In genomic region chr10:96830511-96831199, GRCh38 we compare ENCODE assay signal across 8 cellular contexts. TPM values are rescaled to one million over a fixed set of nuclear protein-coding genes. Genes with fewer than 3 reads are reported as not detected.
A peak's percentile ranks its signal among the peaks of the same experiment; 100 is the strongest.
DNase-seq lines count a peak whose midpoint lies in the region; ATAC-seq and TF ChIP-seq lines count a peak whose summit lies in the region.

No MANE protein-coding gene starts in this region.

- peak overlapping the region; percentile 87 for H3K9ac ChIP-seq in adipocyte (ENCODE audit: low read length)

- peaks cover 22% of the 10 kb centered on the region for H3K4me1 ChIP-seq in adipocyte (ENCODE audit: control insufficient read depth, insufficient read depth, low read length)

- peaks cover 38 to 44% of the 10 kb centered on the region in 2 donors for H3K4me1 Mint-ChIP-seq in immature natural killer cell

- H3K9me3 Mint-ChIP-seq in immature natural killer cell, result no peaks in the 10 kb centered on the region

- no peaks in the 10 kb centered on the region for H3K36me3 Mint-ChIP-seq in immature natural killer cell

- H3K4me3 Mint-ChIP-seq in immature natural killer cell, result peak overlapping the region; percentile 76 to 81 (median 77)

- H3K9me3 ChIP-seq in adipocyte (ENCODE audit: control insufficient read depth, low read length), result no peaks in the 10 kb centered on the region

- H3K27ac Mint-ChIP-seq in immature natural killer cell, result peak overlapping the region; percentile 86 to 97 (median 88)

- H3K36me3 ChIP-seq in adipocyte (ENCODE audit: control insufficient read depth, insufficient read depth, low read length, severe bottlenecking), result no peaks in the 10 kb centered on the region

- no peak for ATAC-seq in HG02678 (IDR thresholded peaks at IDR 0.05; ENCODE audit: unreplicated experiment)
- no peak for ATAC-seq in esophagus mucosa

- H3K27me3 ChIP-seq in adipocyte (replicated peaks; ENCODE audit: control insufficient read depth, insufficient read depth, low read length), result no peaks in the 10 kb centered on the region

- peak; percentile 31 for DNase-seq in GM03348 (ENCODE audit: low spot score)
- peak; percentile 72 for DNase-seq in T follicular helper cell (ENCODE audit: low read depth)
- peak; percentile 90 for DNase-seq in adipocyte (ENCODE audit: low read depth)
- DNase-seq in immature natural killer cell, result peak; percentile 75 to 77 (median 77)
- peak; percentile 54 to 58 for DNase-seq in stimulated activated CD4-positive, alpha-beta T cell treated with anti-CD3 and anti-CD28 coated beads, Interleukin-15, amount 100 ng/mL, for 1 hour (ENCODE audit: low read depth in 1 of 2, low spot score in 1 of 2)

- peak; percentile 81 for TF ChIP-seq CTCF in LNCAP (IDR thresholded peaks at IDR 0.05)

- peaks cover 14 to 16% (median 15%) of the 10 kb centered on the region in 3 donors for H3K27me3 Mint-ChIP-seq in immature natural killer cell (ENCODE audit: low read depth in 3 of 3)

- no peak overlapping the region for H3K4me3 ChIP-seq in adipocyte (ENCODE audit: low read length)

RNA-seq across cellular contexts. Expression of gene LCOR, which starts 1.4 kb away (rescaled TPM):
- 10 to 100 TPM; 14.1 to 35.1 (median 27.0) TPM for polyA plus RNA-seq in immature natural killer cell
- total RNA-seq in esophagus mucosa, result 26.8 TPM

Comparison
In these comparisons a context has a peak if more than half of its experiments do, and no peak if none do; other contexts are left out.
1. DNase-seq: peak in every context shown above with its lines; median percentile 90 in adipocyte; 77 in immature natural killer cell; 72 in T follicular helper cell; 56 in stimulated activated CD4-positive, alpha-beta T cell treated with anti-CD3 and anti-CD28 coated beads, Interleukin-15, amount 100 ng/mL, for 1 hour; 31 in GM03348.